8 cellular contexts compared by ENCODE assay signal in genomic region chrX:49101629-49101984, GRCh38. TPM values are rescaled to one million over a fixed set of nuclear protein-coding genes. Genes with fewer than 3 reads are reported as not detected.
A peak's percentile ranks its signal among the peaks of the same experiment; 100 is the strongest.
DNase-seq lines count a peak whose midpoint lies in the region; ATAC-seq, FAIRE-seq and TF ChIP-seq lines count a peak whose summit lies in the region.

No MANE protein-coding gene starts in this region.

- TF ChIP-seq EP300 in GM12878 (IDR thresholded peaks at IDR 0.05; ENCODE audit: borderline replicate concordance in 1 of 2, control insufficient read depth in 1 of 2, low read depth in 2 of 2, low read length in 2 of 2) = no peak

- H3K36me3 Mint-ChIP-seq in Caco-2 (ENCODE audit: insufficient read depth, unreplicated experiment) = peaks cover 11% of the 10 kb centered on the region

- no peaks in the 10 kb centered on the region for H3K27me3 Mint-ChIP-seq in Caco-2 (ENCODE audit: insufficient read depth, unreplicated experiment)

- POLR2A ChIA-PET in Caco-2 (lab: Charles Lee) (interaction anchor here (0.6 to 1.0 kb wide), 3 partner anchors 54 to 143 kb away, joined by 4 to 10 read pairs (median 7); no protein-coding TSS in a partner anchor), GM12878 (lab: Charles Lee) (interaction anchor here (1.0 kb wide), 1 partner anchor 99 kb away, joined by 3 read pairs; the partner anchor contains the start of gene GRIPAP1)

- RAD21 ChIA-PET in GM12878 (lab: Charles Lee; ENCODE audit: unreplicated experiment) = no interaction called here

- peak overlapping the region; percentile 59; the same call in 1 of the 2 replicates for H3K9ac ChIP-seq in GM12878 (ENCODE audit: control insufficient read depth, insufficient read depth, low read length)

- no TSS peak for BruUV-seq in Caco-2 (replicated peaks; lab: Mats Ljungman, UMichigan)
- no TSS peak for BruUV-seq in GM12878 (replicated peaks; lab: Mats Ljungman, UMichigan)

- no peaks in the 10 kb centered on the region for H3K9me3 ChIP-seq in Caco-2
- no peaks in the 10 kb centered on the region for H3K9me3 ChIP-seq in GM12878 (replicated peaks; ENCODE audit: control insufficient read depth, insufficient read depth, low read length)
- no peaks in the 10 kb centered on the region for H3K9me3 ChIP-seq in mucosa of descending colon

- in situ Hi-C loops in GM12878 (cut with MboI) = no loop called here
- in situ Hi-C loops in GM13977 (cut with MboI; ENCODE audit: low pct_unique_long_range_greater_than_20kb, low sequenced_read_pairs, unreplicated experiment) = no loop called here

- peaks cover 2% of the 10 kb centered on the region for H3K79me2 ChIP-seq in GM12878 (ENCODE audit: control insufficient read depth, insufficient read depth, low read length)

- ATAC-seq in HG03066 (IDR thresholded peaks at IDR 0.05; ENCODE audit: low read depth, unreplicated experiment) (peak; percentile 1), GM12878 (peak; percentile 3), mucosa of descending colon (peak; percentile 1), GM18868 (IDR thresholded peaks at IDR 0.05; ENCODE audit: unreplicated experiment) (no peak)

- peak overlapping the region; percentile 66 for H3K27ac Mint-ChIP-seq in Caco-2 (ENCODE audit: unreplicated experiment)

- H3K4me3 Mint-ChIP-seq in Caco-2 (ENCODE audit: unreplicated experiment) = peak overlapping the region; percentile 79

- 43% methylated on average over 6 of the region's 9 CpGs for WGBS in GM12878 (ENCODE audit: insufficient coverage, insufficient replicate concordance, low lambda C conversion rate, missing lambda C conversion rate)

- H3K27ac ChIP-seq in GM12878 (ENCODE audit: control insufficient read depth, insufficient read depth) = peak overlapping the region; percentile 30; the same call in 1 of the 2 replicates

- H3K27me3 ChIP-seq in Caco-2 (replicated peaks; ENCODE audit: control insufficient read depth, insufficient read depth, low read length) = no peaks in the 10 kb centered on the region
- no peaks in the 10 kb centered on the region for H3K27me3 ChIP-seq in GM12878 (replicated peaks in 1 of 2; ENCODE audit: control insufficient read depth in 2 of 2, insufficient read depth in 2 of 2, low read length in 1 of 2)

- H3K36me3 ChIP-seq in Caco-2 (ENCODE audit: control insufficient read depth, insufficient read depth, low read length) (no peaks in the 10 kb centered on the region), GM12878 (ENCODE audit: control insufficient read depth in 2 of 2, insufficient read depth in 2 of 2, low read length in 1 of 2) (no peaks in the 10 kb centered on the region; a peak in 1 of 4 replicates), mucosa of descending colon (ENCODE audit: low read depth) (no peaks in the 10 kb centered on the region)

- SMC1A ChIA-PET in GM12878 (lab: Charles Lee; ENCODE audit: uncharacterized antibody, unreplicated experiment) = interaction anchor here (0.5 kb wide), 1 partner anchor 459 kb away, joined by 4 read pairs; no protein-coding TSS in a partner anchor

- TF ChIP-seq POLR2A in GM12878 (IDR thresholded peaks at IDR 0.05; ENCODE audit: low read depth, low read length) = no peak

- CTCF ChIA-PET in Caco-2 (lab: Charles Lee) = interaction anchor here (0.6 to 0.8 kb wide), 3 partner anchors 22 to 477 kb away, joined by 3 to 7 read pairs (median 4); partner anchors contain the start of gene WDR45
- CTCF ChIA-PET in GM12878 (lab: Yijun Ruan, JAX) = interaction anchor here (0.6 to 1.0 kb wide), 2 partner anchors 23 to 48 kb away, joined by 3 read pairs; no protein-coding TSS in a partner anchor

- peaks cover 6% of the 10 kb centered on the region for H3K4me1 Mint-ChIP-seq in Caco-2 (ENCODE audit: low read depth, unreplicated experiment)

- peak in 1 of 2 experiments; percentile 17 for DNase-seq in Caco-2
- no peak for DNase-seq in GM12878 (ENCODE audit: low read depth, low spot score)
- DNase-seq in mucosa of descending colon = no peak
- no peak for DNase-seq in GM20000 (ENCODE audit: low spot score)
- no peak for DNase-seq in NCI-H2081 (lab: John Stamatoyannopoulos, UW)
- no peak for DNase-seq in GM13977 (ENCODE audit: low spot score)

- H4K20me1 ChIP-seq in GM12878 (ENCODE audit: control insufficient read depth, insufficient read depth) = no peaks in the 10 kb centered on the region

- H3K4me1 ChIP-seq in Caco-2 (no peaks in the 10 kb centered on the region), GM12878 (ENCODE audit: control insufficient read depth, insufficient read depth, low read length) (no peaks in the 10 kb centered on the region; the same call in 1 of the 2 replicates), mucosa of descending colon (ENCODE audit: low read depth) (peaks cover 4% of the 10 kb centered on the region)

- no peaks in the 10 kb centered on the region for H3K9me3 Mint-ChIP-seq in Caco-2 (ENCODE audit: unreplicated experiment)

- intact Hi-C loops in Caco-2 (cut with micrococcal nuclease; ENCODE audit: unreplicated experiment) (loop anchor here (10.0 kb wide), 1 partner anchor 57 kb away; the partner anchor contains the start of gene TFE3), GM12878 (cut with micrococcal nuclease; ENCODE audit: unreplicated experiment) (no loop called here), mucosa of descending colon (cut with DNase I, micrococcal nuclease) (no loop called here)

- peak overlapping the region; percentile 61 for H3K4me3 ChIP-seq in Caco-2 (ENCODE audit: low read depth, low read length)
- peak overlapping the region; percentile 61; the same call in 1 of the 2 replicates for H3K4me3 ChIP-seq in GM12878
- no peak overlapping the region for H3K4me3 ChIP-seq in mucosa of descending colon

- TF ChIP-seq RAD21 in GM12878 (IDR thresholded peaks at IDR 0.05; ENCODE audit: insufficient read depth, low read depth, low read length) = no peak

- peak overlapping the region; percentile 57 for H3K4me2 ChIP-seq in GM12878 (ENCODE audit: control insufficient read depth, insufficient read depth)

- no peak overlapping the region; the same call in 1 of the 2 replicates for H2AFZ ChIP-seq in GM12878 (ENCODE audit: control insufficient read depth, low read depth, low read length)

- no peak for FAIRE-seq in GM12878 (lab: Jason Lieb, UNC)

- TF ChIP-seq CTCF in Caco-2 (IDR thresholded peaks at IDR 0.05; ENCODE audit: insufficient read depth in 1 of 2, low read depth in 1 of 2, low read length in 1 of 2, severe bottlenecking in 1 of 2, unreplicated experiment in 1 of 2) (peak in 1 of 2 experiments; percentile 31), GM12878 (IDR thresholded peaks at IDR 0.05 in 2 of 3, conservative IDR thresholded peaks at IDR 0.05 in 1 of 3; ENCODE audit: control insufficient read depth in 2 of 3, extremely low read depth in 1 of 3, insufficient read depth in 1 of 3, low read depth in 3 of 3, low read length in 3 of 3) (no peak), mucosa of descending colon (IDR thresholded peaks at IDR 0.05) (no peak), GM20000 (IDR thresholded peaks at IDR 0.05; ENCODE audit: extremely low read depth, missing control alignments) (no peak), GM13977 (IDR thresholded peaks at IDR 0.05; ENCODE audit: extremely low read depth, insufficient read depth, missing control alignments) (no peak)

RNA-seq across cellular contexts. Expression of gene WDR45, which starts 21.9 kb away (rescaled TPM):
- 26.7 and 28.6 TPM in 2 replicates for total RNA-seq in Caco-2 (2022)
- total RNA-seq in GM12878 (2013; cell fraction: nucleolus; rRNA removed) = 51.2 and 54.7 TPM in 2 replicates
- 14.9 and 20.4 TPM in 2 replicates for total RNA-seq in GM12878 (2014; rRNA removed)
- 12.5 and 12.7 TPM in 2 replicates for total RNA-seq in GM12878 (2014; rRNA removed; fragmentation: Illumina TruSeq; extraction: Trizol)
- 19.7 and 20.8 TPM in 2 replicates for total RNA-seq in GM12878 (2021)
- 64.5 TPM for polyA plus RNA-seq in GM12878 (2011; ENCODE audit: low read depth)
- 18.2 and 29.8 TPM in 2 replicates for polyA plus RNA-seq in GM12878 (2011; rRNA removed)
- polyA plus RNA-seq in GM12878 (2011; cell fraction: cytosol; rRNA removed) = 37.2 and 45.7 TPM in 2 replicates
- 141 and 162 TPM in 2 replicates for polyA plus RNA-seq in GM12878 (2011; cell fraction: nucleus; rRNA removed)
- 21.5 and 32.2 TPM in 2 replicates for polyA plus RNA-seq in GM12878 (2012)
- polyA plus RNA-seq in GM12878 (2014; fragmentation: Illumina TruSeq; extraction: Trizol) = 18.6 and 19.7 TPM in 2 replicates
- polyA plus RNA-seq in GM12878 (2014; fragmentation: Nextera tagmentation; extraction: Ambion mirVana) = 10 to 100 TPM in 1 of 2 experiments, 1 to 10 TPM in 1; 5.9 to 10.3 TPM
- 29.7 and 30.9 TPM in 2 replicates for polyA plus RNA-seq in GM12878 (2014; rRNA removed)
- 10 to 100 TPM; 22.1 to 25.4 TPM for polyA plus RNA-seq in GM12878 (2016; fragmentation: Nextera tagmentation; extraction: Ambion mirVana)
- 37.1 and 54.6 TPM in 2 replicates for polyA minus RNA-seq in GM12878 (2011; rRNA and poly(A)+ RNA removed)
- polyA minus RNA-seq in GM12878 (2011; cell fraction: cytosol; rRNA and poly(A)+ RNA removed) = 9.1 and 13.9 TPM in 2 replicates
- 33.4 and 43.1 TPM in 2 replicates for polyA minus RNA-seq in GM12878 (2011; cell fraction: nucleus; rRNA and poly(A)+ RNA removed)
- total RNA-seq in mucosa of descending colon = 10 to 100 TPM; 44.3 to 90.1 (median 52.6) TPM

RNA-seq across cellular contexts. Expression of gene GPKOW, which starts 21.9 kb away (rescaled TPM):
- 25.4 and 25.6 TPM in 2 replicates for total RNA-seq in Caco-2 (2022)
- total RNA-seq in GM12878 (2013; cell fraction: nucleolus; rRNA removed) = 5.6 and 5.9 TPM in 2 replicates
- 23.6 and 26.6 TPM in 2 replicates for total RNA-seq in GM12878 (2014; rRNA removed)
- total RNA-seq in GM12878 (2014; rRNA removed; fragmentation: Illumina TruSeq; extraction: Trizol) = 15.7 and 16.5 TPM in 2 replicates
- total RNA-seq in GM12878 (2021) = 18.9 and 21.8 TPM in 2 replicates
- 7.0 TPM for polyA plus RNA-seq in GM12878 (2011; ENCODE audit: low read depth)
- 20.1 and 25.5 TPM in 2 replicates for polyA plus RNA-seq in GM12878 (2011; rRNA removed)
- 25.0 and 30.5 TPM in 2 replicates for polyA plus RNA-seq in GM12878 (2011; cell fraction: cytosol; rRNA removed)
- polyA plus RNA-seq in GM12878 (2011; cell fraction: nucleus; rRNA removed) = 17.6 and 23.5 TPM in 2 replicates
- 13.8 and 14.5 TPM in 2 replicates for polyA plus RNA-seq in GM12878 (2012)
- 13.9 and 20.6 TPM in 2 replicates for polyA plus RNA-seq in GM12878 (2014; fragmentation: Illumina TruSeq; extraction: Trizol)
- 1 to 10 TPM; 3.3 to 5.1 TPM for polyA plus RNA-seq in GM12878 (2014; fragmentation: Nextera tagmentation; extraction: Ambion mirVana)
- polyA plus RNA-seq in GM12878 (2014; rRNA removed) = 23.0 and 25.0 TPM in 2 replicates
- polyA plus RNA-seq in GM12878 (2016; fragmentation: Nextera tagmentation; extraction: Ambion mirVana) = 10 to 100 TPM; 21.1 to 24.6 TPM
- polyA minus RNA-seq in GM12878 (2011; rRNA and poly(A)+ RNA removed) = 15.9 and 16.7 TPM in 2 replicates
- polyA minus RNA-seq in GM12878 (2011; cell fraction: cytosol; rRNA and poly(A)+ RNA removed) = 7.1 and 8.9 TPM in 2 replicates
- polyA minus RNA-seq in GM12878 (2011; cell fraction: nucleus; rRNA and poly(A)+ RNA removed) = 3.5 and 6.1 TPM in 2 replicates
- total RNA-seq in mucosa of descending colon = 10 to 100 TPM; 21.3 to 22.4 (median 22.1) TPM

RNA-seq across cellular contexts. Expression of gene PRAF2, which starts 27.8 kb away (rescaled TPM):
- total RNA-seq in Caco-2 (2022) = 3.2 and 5.4 TPM in 2 replicates
- total RNA-seq in GM12878 (2013; cell fraction: nucleolus; rRNA removed) = 2.0 and 2.4 TPM in 2 replicates
- 4.7 and 5.7 TPM in 2 replicates for total RNA-seq in GM12878 (2014; rRNA removed)
- total RNA-seq in GM12878 (2014; rRNA removed; fragmentation: Illumina TruSeq; extraction: Trizol) = 2.0 and 2.6 TPM in 2 replicates
- 11.1 and 11.6 TPM in 2 replicates for total RNA-seq in GM12878 (2021)
- polyA plus RNA-seq in GM12878 (2011; ENCODE audit: low read depth) = 5.2 TPM
- 0.49 and 0.80 TPM in 2 replicates for polyA plus RNA-seq in GM12878 (2011; rRNA removed)
- polyA plus RNA-seq in GM12878 (2011; cell fraction: cytosol; rRNA removed) = 1.0 TPM in 2 replicates
- polyA plus RNA-seq in GM12878 (2011; cell fraction: nucleus; rRNA removed) = 4.9 and 6.0 TPM in 2 replicates
- 10.1 and 10.5 TPM in 2 replicates for polyA plus RNA-seq in GM12878 (2012)
- polyA plus RNA-seq in GM12878 (2014; fragmentation: Illumina TruSeq; extraction: Trizol) = 11.8 and 16.2 TPM in 2 replicates
- polyA plus RNA-seq in GM12878 (2014; fragmentation: Nextera tagmentation; extraction: Ambion mirVana) = 1 to 10 TPM; 2.8 to 4.6 TPM
- 7.7 and 9.4 TPM in 2 replicates for polyA plus RNA-seq in GM12878 (2014; rRNA removed)
- 10 to 100 TPM; 13.6 to 16.7 TPM for polyA plus RNA-seq in GM12878 (2016; fragmentation: Nextera tagmentation; extraction: Ambion mirVana)
- polyA minus RNA-seq in GM12878 (2011; rRNA and poly(A)+ RNA removed) = 0.72 TPM in 1 of 2 replicates, not detected in the other
- not detected in 2 replicates for polyA minus RNA-seq in GM12878 (2011; cell fraction: cytosol; rRNA and poly(A)+ RNA removed)
- 1.6 and 1.7 TPM in 2 replicates for polyA minus RNA-seq in GM12878 (2011; cell fraction: nucleus; rRNA and poly(A)+ RNA removed)
- 10 to 100 TPM in 1 of 3 donors, 1 to 10 TPM in 2; 3.9 to 18.7 (median 8.1) TPM for total RNA-seq in mucosa of descending colon

RNA-seq across cellular contexts. Expression of gene CCDC120, which starts 42.8 kb away (rescaled TPM):
- total RNA-seq in Caco-2 (2022) (16.7 and 17.6 TPM in 2 replicates), GM12878 (2014; rRNA removed) (0.56 and 0.65 TPM in 2 replicates), GM12878 (2014; rRNA removed; fragmentation: Illumina TruSeq; extraction: Trizol) (0.41 and 0.45 TPM in 2 replicates), GM12878 (2021) (3.7 and 4.1 TPM in 2 replicates), mucosa of descending colon (10 to 100 TPM; 11.6 to 16.7 (median 12.5) TPM)
- 0.15 and 0.77 TPM in 2 replicates for total RNA-seq in GM12878 (2013; cell fraction: nucleolus; rRNA removed)
- 2.2 TPM for polyA plus RNA-seq in GM12878 (2011; ENCODE audit: low read depth)
- polyA plus RNA-seq in GM12878 (2011; rRNA removed) (0.03 and 0.11 TPM in 2 replicates), GM12878 (2014; fragmentation: Illumina TruSeq; extraction: Trizol) (1.4 and 2.1 TPM in 2 replicates), GM12878 (2014; fragmentation: Nextera tagmentation; extraction: Ambion mirVana) (under 1 TPM; 0.18 to 0.27 TPM), GM12878 (2014; rRNA removed) (2.5 and 3.2 TPM in 2 replicates), GM12878 (2016; fragmentation: Nextera tagmentation; extraction: Ambion mirVana) (1 to 10 TPM in 1 of 2 experiments, under 1 TPM in 1; 0.95 to 1.2 TPM)
- 0.07 and 0.13 TPM in 2 replicates for polyA plus RNA-seq in GM12878 (2011; cell fraction: cytosol; rRNA removed)
- polyA plus RNA-seq in GM12878 (2011; cell fraction: nucleus; rRNA removed) = 0.30 and 0.38 TPM in 2 replicates
- 2.8 and 4.3 TPM in 2 replicates for polyA plus RNA-seq in GM12878 (2012)
- polyA minus RNA-seq in GM12878 (2011; rRNA and poly(A)+ RNA removed) = not detected in 2 replicates
- not detected in 2 replicates for polyA minus RNA-seq in GM12878 (2011; cell fraction: cytosol; rRNA and poly(A)+ RNA removed)
- 0.29 TPM in 1 of 2 replicates, not detected in the other for polyA minus RNA-seq in GM12878 (2011; cell fraction: nucleus; rRNA and poly(A)+ RNA removed)

RNA-seq across cellular contexts. Expression of gene TFE3, which starts 58.5 kb away (rescaled TPM):
- total RNA-seq in Caco-2 (2022) = 28.1 and 32.0 TPM in 2 replicates
- total RNA-seq in GM12878 (2013; cell fraction: nucleolus; rRNA removed) = 22.2 and 22.9 TPM in 2 replicates
- total RNA-seq in GM12878 (2014; rRNA removed) = 16.8 and 17.9 TPM in 2 replicates
- total RNA-seq in GM12878 (2014; rRNA removed; fragmentation: Illumina TruSeq; extraction: Trizol) = 9.2 and 10.3 TPM in 2 replicates
- 16.7 and 18.0 TPM in 2 replicates for total RNA-seq in GM12878 (2021)
- polyA plus RNA-seq in GM12878 (2011; ENCODE audit: low read depth) = 7.9 TPM
- polyA plus RNA-seq in GM12878 (2011; rRNA removed) = 5.3 and 8.2 TPM in 2 replicates
- 13.1 and 15.0 TPM in 2 replicates for polyA plus RNA-seq in GM12878 (2011; cell fraction: cytosol; rRNA removed)
- polyA plus RNA-seq in GM12878 (2011; cell fraction: nucleus; rRNA removed) = 9.9 and 16.2 TPM in 2 replicates
- 21.7 and 21.9 TPM in 2 replicates for polyA plus RNA-seq in GM12878 (2012)
- polyA plus RNA-seq in GM12878 (2014; fragmentation: Illumina TruSeq; extraction: Trizol) = 11.4 and 16.1 TPM in 2 replicates
- 1 to 10 TPM; 3.5 TPM for polyA plus RNA-seq in GM12878 (2014; fragmentation: Nextera tagmentation; extraction: Ambion mirVana)
- polyA plus RNA-seq in GM12878 (2014; rRNA removed) = 19.5 and 20.4 TPM in 2 replicates
- polyA plus RNA-seq in GM12878 (2016; fragmentation: Nextera tagmentation; extraction: Ambion mirVana) = 10 to 100 TPM; 10.6 to 12.5 TPM
- 14.9 and 19.3 TPM in 2 replicates for polyA minus RNA-seq in GM12878 (2011; rRNA and poly(A)+ RNA removed)
- 8.5 and 9.1 TPM in 2 replicates for polyA minus RNA-seq in GM12878 (2011; cell fraction: cytosol; rRNA and poly(A)+ RNA removed)
- polyA minus RNA-seq in GM12878 (2011; cell fraction: nucleus; rRNA and poly(A)+ RNA removed) = 7.3 and 12.6 TPM in 2 replicates
- total RNA-seq in mucosa of descending colon = 10 to 100 TPM; 26.6 to 46.6 (median 28.1) TPM
